In the genomic region with DNA sequence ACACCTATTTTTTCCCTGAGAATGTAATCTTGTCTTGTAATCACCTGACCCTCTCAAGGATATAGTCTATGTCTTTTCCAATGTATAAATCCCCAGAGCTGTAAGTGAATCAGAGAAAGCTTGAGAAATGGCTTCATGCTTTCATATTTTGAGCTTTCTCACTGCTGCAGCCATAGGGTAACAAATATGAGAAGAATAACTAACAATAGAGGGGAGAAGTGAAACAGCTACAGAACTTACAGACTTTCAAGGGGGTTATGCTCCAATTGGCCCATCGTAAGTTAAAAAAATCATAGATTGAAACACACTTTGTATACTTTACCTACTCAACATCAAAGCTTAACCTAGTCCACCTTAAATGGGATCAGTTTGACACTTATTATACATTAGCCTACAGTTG, we compare ENCODE assay signal across 24 cellular contexts.
"Had no signal": no experiment of that assay in that cellular context is flagged by ENCODE, and none has a peak within 500 bp of the region (broad histone marks: within the 10 kb centered on the region; RNA-seq: fewer than 3 reads in every experiment).

No MANE protein-coding gene starts in this region.

- H3K4me3 ChIP-seq: colonic mucosa, coronary artery, dorsolateral prefrontal cortex, esophagus muscularis mucosa, esophagus squamous epithelium, gastroesophageal sphincter, heart left ventricle, heart right ventricle, hepatocyte had no signal

- H3K4me1 ChIP-seq: colonic mucosa, esophagus muscularis mucosa, esophagus squamous epithelium, foreskin keratinocyte, gastroesophageal sphincter, heart left ventricle, heart right ventricle had no signal

- DNase-seq: colonic mucosa; cortex of kidney; dermis blood vessel endothelial cell; dorsolateral prefrontal cortex; effector CD4-positive, alpha-beta T cell; effector CD8-positive, alpha-beta T cell; effector memory CD4-positive, alpha-beta T cell; effector memory CD8-positive, alpha-beta T cell; endodermal cell; erythroblast; esophagus squamous epithelium; foreskin fibroblast; foreskin keratinocyte; foreskin melanocyte; glutamatergic neuron; head of caudate nucleus; heart left ventricle; heart right ventricle had no signal

- H3K79me2 ChIP-seq: hepatocyte had no signal

- ATAC-seq: effector memory CD8-positive, alpha-beta T cell; esophagus mucosa; foreskin keratinocyte; gastroesophageal sphincter; heart left ventricle; heart right ventricle had no signal

- H3K4me2 ChIP-seq: hepatocyte had no signal

- H3K9me3 ChIP-seq: colonic mucosa, esophagus muscularis mucosa, esophagus squamous epithelium, gastroesophageal sphincter, heart left ventricle had no signal

- H3K27me3 ChIP-seq: colonic mucosa, dorsolateral prefrontal cortex, esophagus muscularis mucosa, esophagus squamous epithelium, foreskin keratinocyte, gastroesophageal sphincter, heart left ventricle, heart right ventricle, hepatocyte had no signal

- H2AFZ ChIP-seq: hepatocyte had no signal

- H3K27ac ChIP-seq: colonic mucosa, coronary artery, dorsolateral prefrontal cortex, epithelial cell of prostate, esophagus muscularis mucosa, esophagus squamous epithelium, foreskin keratinocyte, gastroesophageal sphincter, heart left ventricle, heart right ventricle, hepatocyte had no signal

- H3K36me3 ChIP-seq: colonic mucosa, esophagus muscularis mucosa, esophagus squamous epithelium, gastroesophageal sphincter, heart left ventricle, heart right ventricle had no signal
